7 cellular contexts compared by ENCODE assay signal in the genomic region with DNA sequence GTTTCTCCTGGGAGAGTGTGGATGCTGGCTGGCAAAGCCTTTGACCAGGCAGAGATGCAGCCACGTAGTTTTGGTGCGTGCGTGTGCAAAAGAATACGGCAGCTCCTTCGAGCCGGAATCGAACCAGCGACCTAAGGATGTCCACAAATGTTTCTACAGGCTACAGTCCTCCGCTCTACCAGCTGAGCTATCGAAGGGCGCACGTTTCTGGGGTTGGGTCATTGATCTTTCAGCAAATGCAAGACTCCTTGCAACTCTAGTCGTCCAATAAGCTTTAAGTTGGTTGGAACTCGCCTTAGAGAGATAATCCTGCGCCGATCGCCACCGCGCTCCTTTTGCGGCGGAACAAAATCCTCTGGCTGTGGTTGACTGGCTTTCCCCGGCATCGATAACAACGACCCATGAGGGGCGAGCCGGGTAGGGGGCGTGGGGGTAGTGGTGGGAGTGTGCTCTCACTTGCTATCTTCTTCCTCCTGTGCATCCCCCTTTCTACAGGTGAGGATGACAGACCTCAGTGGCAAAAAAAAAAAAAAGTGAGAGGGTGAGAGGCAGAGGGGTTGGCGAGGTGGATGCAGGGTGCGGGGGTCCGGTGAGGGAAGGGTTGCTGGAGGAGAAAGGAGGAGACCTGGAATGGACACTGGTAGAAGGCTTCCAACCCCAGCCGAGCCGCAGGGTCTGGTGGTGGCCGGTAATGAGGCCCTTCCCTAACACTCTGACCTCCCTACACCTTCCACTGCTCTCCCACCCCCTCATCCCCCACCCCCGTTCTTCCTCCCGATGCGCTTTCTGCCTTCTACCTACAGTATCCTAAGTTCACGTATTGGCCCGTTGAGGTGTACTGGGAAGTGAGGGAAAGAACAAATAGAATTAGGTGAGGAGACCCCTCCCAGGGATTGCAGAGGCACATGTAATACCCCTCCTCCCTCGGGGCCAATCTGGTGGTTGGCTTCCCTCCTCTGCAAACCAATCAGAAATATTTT. TPM values are rescaled to one million over a fixed set of nuclear protein-coding genes. Genes with fewer than 3 reads are reported as not detected.
A peak's percentile ranks its signal among the peaks of the same experiment; 100 is the strongest.
DNase-seq lines count a peak whose midpoint lies in the region; TF ChIP-seq lines count a peak whose summit lies in the region.

No MANE protein-coding gene starts in this region.

- in situ Hi-C loops in SK-MEL-5 (cut with HindIII; ENCODE audit: low pct_unique_long_range_greater_than_20kb, low sequenced_read_pairs), result no loop called here
- in situ Hi-C loops in GM13977 (cut with MboI; ENCODE audit: low pct_unique_long_range_greater_than_20kb, low sequenced_read_pairs, unreplicated experiment), result no loop called here

- no peak for TF ChIP-seq CTCF in colonic mucosa (IDR thresholded peaks at IDR 0.05)
- TF ChIP-seq CTCF in osteoblast (IDR thresholded peaks at IDR 0.05; ENCODE audit: extremely low read depth, low read depth, low read length), result no peak
- TF ChIP-seq CTCF in GM13977 (IDR thresholded peaks at IDR 0.05; ENCODE audit: extremely low read depth, insufficient read depth, missing control alignments), result no peak

- H3K79me2 ChIP-seq in osteoblast (ENCODE audit: insufficient read depth, low read length), result no peaks in the 10 kb centered on the region

- DNase-seq in H4 (ENCODE audit: low spot score) (peak; percentile 85), SK-MEL-5 (ENCODE audit: low read depth, low spot score) (peak; percentile 91), colonic mucosa (peak; percentile 49), osteoblast (ENCODE audit: insufficient read length, low spot score, missing footprints) (peak; percentile 88), GM13977 (ENCODE audit: low spot score) (no peak)
- DNase-seq in NK-92 treated with Interleukin-12 subunit alpha and Interleukin-12 subunit beta, amount 100 ng/mL, for 24 hours (lab: John Stamatoyannopoulos, UW), result no peak
- no peak for DNase-seq in effector CD4-positive, alpha-beta T cell

- H3K27ac ChIP-seq in colonic mucosa (no peak overlapping the region), osteoblast (ENCODE audit: low read depth, low read length) (no peak overlapping the region)

- H3K4me1 ChIP-seq in colonic mucosa (no peaks in the 10 kb centered on the region), osteoblast (ENCODE audit: insufficient read depth, low read length) (no peaks in the 10 kb centered on the region)

- peak overlapping the region; percentile 10 for H2AFZ ChIP-seq in osteoblast (ENCODE audit: low read length)

- H3K4me3 ChIP-seq in colonic mucosa (no peak overlapping the region), osteoblast (ENCODE audit: insufficient read depth, low read length) (peak overlapping the region; percentile 38)

- H3K9me3 ChIP-seq in colonic mucosa (no peaks in the 10 kb centered on the region), osteoblast (ENCODE audit: low read depth, low read length) (no peaks in the 10 kb centered on the region)

- H3K4me2 ChIP-seq in osteoblast (ENCODE audit: insufficient read depth, low read length), result peak overlapping the region; percentile 55

- no peak overlapping the region for H3K9ac ChIP-seq in colonic mucosa (ENCODE audit: low read depth in 2 of 2, low read length in 2 of 2)

- H3K36me3 ChIP-seq in colonic mucosa (no peaks in the 10 kb centered on the region), osteoblast (ENCODE audit: insufficient read depth, low read length) (no peaks in the 10 kb centered on the region)

- intact Hi-C loops in colonic mucosa (cut with DNase I), result no loop called here

- H4K20me1 ChIP-seq in osteoblast (ENCODE audit: insufficient read depth, low read length), result no peaks in the 10 kb centered on the region

- H3K27me3 ChIP-seq in colonic mucosa (peaks cover 29% of the 10 kb centered on the region), osteoblast (ENCODE audit: insufficient read depth, low read length) (peaks cover 18% of the 10 kb centered on the region)

RNA-seq across cellular contexts. Expression of gene OR6S1, which starts 11.8 kb away (rescaled TPM):
- not detected in 2 replicates for total RNA-seq in H4 (2014; rRNA removed; shearing (Covaris generic))
- not detected in 2 replicates for total RNA-seq in SK-MEL-5 (2014; rRNA removed; shearing (Covaris generic))
- not detected in 2 replicates for polyA plus RNA-seq in SK-MEL-5 (2015; cell fraction: cytosol; rRNA removed)
- polyA plus RNA-seq in SK-MEL-5 (2015; cell fraction: nucleus; rRNA removed), result not detected in 2 replicates
- total RNA-seq in colonic mucosa (not detected), osteoblast (not detected in 2 replicates)

RNA-seq across cellular contexts. Expression of gene RNASE4, which starts 31.1 kb away (rescaled TPM):
- total RNA-seq in H4 (2014; rRNA removed; shearing (Covaris generic)), result 14.7 and 22.2 TPM in 2 replicates
- 0.82 and 2.7 TPM in 2 replicates for total RNA-seq in SK-MEL-5 (2014; rRNA removed; shearing (Covaris generic))
- 2.9 and 6.4 TPM in 2 replicates for polyA plus RNA-seq in SK-MEL-5 (2015; cell fraction: cytosol; rRNA removed)
- 0.95 TPM in 1 of 2 replicates, not detected in the other for polyA plus RNA-seq in SK-MEL-5 (2015; cell fraction: nucleus; rRNA removed)
- 10 to 100 TPM; 41.5 to 94.7 TPM for total RNA-seq in colonic mucosa
- total RNA-seq in osteoblast, result 18.1 and 24.2 TPM in 2 replicates

RNA-seq across cellular contexts. Expression of gene ANG, which starts 35.3 kb away (rescaled TPM):
- total RNA-seq in H4 (2014; rRNA removed; shearing (Covaris generic)), result 3.9 and 9.2 TPM in 2 replicates
- total RNA-seq in SK-MEL-5 (2014; rRNA removed; shearing (Covaris generic)), result 5.2 TPM in 2 replicates
- polyA plus RNA-seq in SK-MEL-5 (2015; cell fraction: cytosol; rRNA removed), result 2.7 and 2.8 TPM in 2 replicates
- polyA plus RNA-seq in SK-MEL-5 (2015; cell fraction: nucleus; rRNA removed), result 0.48 TPM in 1 of 2 replicates, not detected in the other
- total RNA-seq in colonic mucosa, result 10 to 100 TPM; 50.0 to 73.6 TPM
- total RNA-seq in osteoblast, result 7.2 and 8.3 TPM in 2 replicates

Comparison
In these comparisons a context has a peak if more than half of its experiments do, and no peak if none do; other contexts are left out.
1. DNase-seq: peak in H4 (single experiment), SK-MEL-5 (single experiment), colonic mucosa (single experiment) and osteoblast (single experiment); none in NK-92 treated with Interleukin-12 subunit alpha and Interleukin-12 subunit beta, amount 100 ng/mL, for 24 hours (single experiment), GM13977 (single experiment) and effector CD4-positive, alpha-beta T cell (single experiment).